8 cellular contexts compared by ENCODE assay signal in the genomic region with DNA sequence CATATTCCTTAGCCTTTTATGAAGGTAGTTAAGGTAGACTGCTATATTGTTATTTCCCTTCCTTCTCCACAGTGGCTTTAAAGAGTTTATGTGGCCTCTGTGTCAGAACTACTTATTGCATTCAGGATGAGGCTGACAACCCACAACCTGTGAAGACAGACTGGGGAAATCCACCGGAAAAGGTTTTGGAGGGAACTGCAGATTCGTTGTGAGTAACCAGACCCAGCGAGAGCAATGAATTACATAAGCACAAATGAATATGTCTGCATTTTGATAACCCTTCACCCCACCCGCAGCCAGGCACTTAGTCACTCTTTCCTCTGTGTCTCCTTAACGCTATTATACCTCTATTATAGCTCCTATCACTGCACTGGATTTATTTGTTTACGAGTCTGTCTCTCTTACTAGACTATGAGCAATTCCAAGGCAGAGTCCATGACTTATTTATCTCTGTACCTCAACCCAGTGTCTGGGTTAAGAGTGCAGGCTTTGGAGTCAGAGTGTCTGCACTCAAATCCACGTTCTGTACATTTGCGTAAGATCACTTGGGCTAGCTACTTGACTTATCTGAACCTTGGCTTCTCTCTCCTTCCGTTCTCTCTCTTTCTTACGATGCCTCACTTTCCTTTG. TPM values are rescaled to one million over a fixed set of nuclear protein-coding genes. Genes with fewer than 3 reads are reported as not detected.
DNase-seq lines count a peak whose midpoint lies in the region; ATAC-seq and TF ChIP-seq lines count a peak whose summit lies in the region.
"Had no signal": no experiment of that assay in that cellular context is flagged by ENCODE, and none has a peak within 500 bp of the region (broad histone marks: within the 10 kb centered on the region; RNA-seq: fewer than 3 reads in every experiment).

No MANE protein-coding gene starts in this region.

- H3K36me3 Mint-ChIP-seq in activated CD4-positive, alpha-beta T cell treated with anti-CD3 and anti-CD28 coated beads, Interleukin-2, amount 10 ng/mL, durations not matched to agents 24 days and 14 days (ENCODE audit: low read depth) = no peaks in the 10 kb centered on the region
- H3K36me3 Mint-ChIP-seq: brain had no signal

- H3K27ac Mint-ChIP-seq in activated CD4-positive, alpha-beta T cell treated with anti-CD3 and anti-CD28 coated beads, Interleukin-2, amount 10 ng/mL, durations not matched to agents 24 days and 14 days = peak overlapping the region; percentile 93
- H3K27ac Mint-ChIP-seq: brain had no signal

- no peaks in the 10 kb centered on the region for H3K36me3 ChIP-seq in vagina

- intact Hi-C loops in activated CD4-positive, alpha-beta T cell treated with anti-CD3 and anti-CD28 coated beads, Interleukin-2, amount 10 ng/mL, durations not matched to agents 24 days and 14 days (cut with micrococcal nuclease) = loop anchor here (2.0 to 10.0 kb wide), 12 partner anchors 223 to 1995 kb away; a partner anchor contains a TSS
- intact Hi-C loops in vagina (cut with DNase I) = no loop called here

- DNase-seq in Kasumi-1 (lab: John Stamatoyannopoulos, UW) (peak; percentile 83 to 89), epithelial cell of prostate (ENCODE audit: low read depth, low spot score) (peak; percentile 33), vagina (ENCODE audit: extremely low spot score in 2 of 2) (no peak), G401 (ENCODE audit: low spot score) (no peak)
- peak; percentile 94 for DNase-seq in activated CD4-positive, alpha-beta T cell treated with anti-CD3 and anti-CD28 coated beads, Interleukin-2, amount 10 ng/mL, durations not matched to agents 24 days and 14 days
- peak; percentile 61 to 68 (median 64) for DNase-seq in stimulated activated CD4-positive, alpha-beta T cell treated with anti-CD3 and anti-CD28 coated beads, TNF-alpha, amount 100 ng/mL, for 24 hours (ENCODE audit: low read depth in 3 of 3)

- peaks cover 9% of the 10 kb centered on the region for H3K4me1 ChIP-seq in vagina

- TF ChIP-seq CTCF in vagina (IDR thresholded peaks at IDR 0.05) = no peak

- no peak overlapping the region for H3K27ac ChIP-seq in epithelial cell of prostate
- H3K27ac ChIP-seq in vagina = no peak overlapping the region

- H3K9me3 Mint-ChIP-seq in activated CD4-positive, alpha-beta T cell treated with anti-CD3 and anti-CD28 coated beads, Interleukin-2, amount 10 ng/mL, durations not matched to agents 24 days and 14 days = no peaks in the 10 kb centered on the region
- H3K9me3 Mint-ChIP-seq: brain had no signal

- in situ Hi-C loops in G401 (cut with HindIII; ENCODE audit: low sequenced_read_pairs) = no loop called here

- no peaks in the 10 kb centered on the region for H3K9me3 ChIP-seq in vagina

- ATAC-seq in GM21360 (IDR thresholded peaks at IDR 0.05; ENCODE audit: unreplicated experiment) = peak; percentile 36

- TF ChIP-seq POLR2A in vagina (IDR thresholded peaks at IDR 0.05) = no peak

- peaks cover under 1% of the 10 kb centered on the region for H3K27me3 Mint-ChIP-seq in activated CD4-positive, alpha-beta T cell treated with anti-CD3 and anti-CD28 coated beads, Interleukin-2, amount 10 ng/mL, durations not matched to agents 24 days and 14 days

- peaks cover 49% of the 10 kb centered on the region for H3K4me1 Mint-ChIP-seq in activated CD4-positive, alpha-beta T cell treated with anti-CD3 and anti-CD28 coated beads, Interleukin-2, amount 10 ng/mL, durations not matched to agents 24 days and 14 days

- no peak overlapping the region for H3K4me3 ChIP-seq in vagina

- peak overlapping the region; percentile 70 for H3K4me3 Mint-ChIP-seq in activated CD4-positive, alpha-beta T cell treated with anti-CD3 and anti-CD28 coated beads, Interleukin-2, amount 10 ng/mL, durations not matched to agents 24 days and 14 days
- H3K4me3 Mint-ChIP-seq: brain had no signal

- no peaks in the 10 kb centered on the region for H3K27me3 ChIP-seq in vagina

RNA-seq across cellular contexts. Expression of a gene that starts 19.2 kb away (rescaled TPM):
- total RNA-seq in activated CD4-positive, alpha-beta T cell treated with anti-CD3 and anti-CD28 coated beads, Interleukin-2, amount 10 ng/mL, durations not matched to agents 24 days and 14 days = not detected in 2 replicates
- 0.25 TPM for total RNA-seq in vagina
- total RNA-seq in G401 (2014; rRNA removed; shearing (Covaris generic)) = 0.18 TPM in 1 of 2 replicates, not detected in the other

RNA-seq across cellular contexts. Expression of a gene that starts 19.5 kb away (rescaled TPM):
- total RNA-seq in activated CD4-positive, alpha-beta T cell treated with anti-CD3 and anti-CD28 coated beads, Interleukin-2, amount 10 ng/mL, durations not matched to agents 24 days and 14 days = 32.0 and 34.6 TPM in 2 replicates
- 18.2 TPM for total RNA-seq in vagina
- 22.3 and 39.9 TPM in 2 replicates for total RNA-seq in G401 (2014; rRNA removed; shearing (Covaris generic))

Comparison
In these comparisons a context has a peak if more than half of its experiments do, and no peak if none do; other contexts are left out.
1. DNase-seq: peak in Kasumi-1 (2 of 2), activated CD4-positive, alpha-beta T cell treated with anti-CD3 and anti-CD28 coated beads, Interleukin-2, amount 10 ng/mL, durations not matched to agents 24 days and 14 days (single experiment), epithelial cell of prostate (single experiment) and stimulated activated CD4-positive, alpha-beta T cell treated with anti-CD3 and anti-CD28 coated beads, TNF-alpha, amount 100 ng/mL, for 24 hours (3 of 3); none in vagina (0 of 2) and G401 (single experiment).